Comparison of ENCODE assay signal across 22 cellular contexts in genomic region chr17:39508987-39509386, GRCh38. TPM values are rescaled to one million over a fixed set of nuclear protein-coding genes. Genes with fewer than 3 reads are reported as not detected.
DNase-seq lines count a peak whose midpoint lies in the region; ATAC-seq, FAIRE-seq and TF ChIP-seq lines count a peak whose summit lies in the region.
"Had no signal": no experiment of that assay in that cellular context is flagged by ENCODE, and none has a peak within 500 bp of the region (broad histone marks: within the 10 kb centered on the region; RNA-seq: fewer than 3 reads in every experiment).

No MANE protein-coding gene starts in this region.

- no peak for FAIRE-seq in A549 (lab: Jason Lieb, UNC)
- FAIRE-seq in endothelial cell of umbilical vein (lab: Jason Lieb, UNC) = peak; percentile 4
- FAIRE-seq: D721Med, GM12878, GM19239 had no signal

- H3K27me3 Mint-ChIP-seq in Calu3 (ENCODE audit: unreplicated experiment) (no peaks in the 10 kb centered on the region), WTC11 (ENCODE audit: low read depth) (no peaks in the 10 kb centered on the region)
- H3K27me3 Mint-ChIP-seq: B cell; CD4-positive, CD25-positive, alpha-beta regulatory T cell had no signal

- TF ChIP-seq POLR2A in A549 (IDR thresholded peaks at IDR 0.05; ENCODE audit: low read length) (no peak), endothelial cell of umbilical vein (IDR thresholded peaks at IDR 0.05; ENCODE audit: low read depth, low read length) (no peak)

- CTCF ChIA-PET in A549 (lab: Yijun Ruan, JAX) (interaction anchor here (0.6 to 2.2 kb wide), 5 partner anchors 9 to 227 kb away, joined by 3 to 7 read pairs (median 4); no protein-coding TSS in a partner anchor), Calu3 (lab: Charles Lee) (interaction anchor here (0.7 kb wide), 1 partner anchor 240 kb away, joined by 3 read pairs; no protein-coding TSS in a partner anchor), WTC11 (lab: Charles Lee) (no interaction called here), endothelial cell of umbilical vein (lab: Charles Lee) (no interaction called here)

- POLR2A ChIA-PET in A549 (lab: Yijun Ruan, JAX) (interaction anchor here (0.6 to 0.7 kb wide), 2 partner anchors 46 to 88 kb away, joined by 3 to 5 read pairs; no protein-coding TSS in a partner anchor), WTC11 (lab: Charles Lee) (interaction anchor here (0.8 kb wide), 1 partner anchor 24 kb away, joined by 13 read pairs; no protein-coding TSS in a partner anchor), endothelial cell of umbilical vein (lab: Charles Lee) (no interaction called here)

- no peaks in the 10 kb centered on the region for H3F3A ChIP-seq in MM.1S (ENCODE audit: insufficient read depth, low read length)

- TF ChIP-seq CTCF in A549 (IDR thresholded peaks at IDR 0.05) (no peak), Calu3 (IDR thresholded peaks at IDR 0.05; ENCODE audit: unreplicated experiment) (no peak), WTC11 (IDR thresholded peaks at IDR 0.05) (no peak), endothelial cell of umbilical vein (IDR thresholded peaks at IDR 0.05; ENCODE audit: extremely low read depth in 1 of 2, insufficient read depth in 1 of 2, low read depth in 1 of 2, low read length in 2 of 2) (no peak), MM.1S (IDR thresholded peaks at IDR 0.05; ENCODE audit: low read length) (no peak)

- DNase-seq in A549 (ENCODE audit: low read depth in 1 of 2, low spot score in 1 of 2) (no peak), Calu3 (peak; percentile 1), WTC11 (ENCODE audit: low spot score) (no peak), endothelial cell of umbilical vein (ENCODE audit: low read depth, low spot score) (no peak), HuH-7.5 (ENCODE audit: low spot score) (no peak), MM.1S (no peak), NCI-H524 treated with DMSO at 0.1 percent for 48 hours (lab: John Stamatoyannopoulos, UW) (no peak)
- DNase-seq: Caco-2; CD4-positive, CD25-positive, alpha-beta regulatory T cell; CD8-positive, alpha-beta T cell; DMS 273 treated with DMSO at 0.1 percent for 48 hours; DMS79; EL; GDM1 had no signal

- H3K9ac ChIP-seq in endothelial cell of umbilical vein (replicated peaks; ENCODE audit: extremely low read depth, insufficient read depth, low read length) (no peak overlapping the region), MM.1S (ENCODE audit: low read length) (no peak overlapping the region)
- H3K9ac ChIP-seq: BLaER1 had no signal

- no peaks in the 10 kb centered on the region for H3K9me1 ChIP-seq in endothelial cell of umbilical vein (replicated peaks; ENCODE audit: control insufficient read depth, extremely low read depth, insufficient read depth, low read length)

- no peaks in the 10 kb centered on the region for H3K9me3 ChIP-seq in A549
- no peaks in the 10 kb centered on the region for H3K9me3 ChIP-seq in endothelial cell of umbilical vein (replicated peaks; ENCODE audit: control insufficient read depth, insufficient read depth, low read length)
- H3K9me3 ChIP-seq in MM.1S (replicated peaks; ENCODE audit: insufficient read depth, low read length) = no peaks in the 10 kb centered on the region
- H3K9me3 ChIP-seq: BLaER1, Caco-2, HAP-1 had no signal

- H3K4me3 Mint-ChIP-seq in Calu3 (ENCODE audit: low read depth, unreplicated experiment) (no peak overlapping the region), WTC11 (no peak overlapping the region)
- H3K4me3 Mint-ChIP-seq: B cell; CD4-positive, CD25-positive, alpha-beta regulatory T cell; CD8-positive, alpha-beta T cell; GM23338 had no signal

- intact Hi-C loops in Calu3 (cut with micrococcal nuclease; ENCODE audit: unreplicated experiment) = no loop called here
- intact Hi-C loops in endothelial cell of umbilical vein (cut with micrococcal nuclease) = no loop called here

- 87% methylated on average over 2 of the region's 2 CpGs for WGBS in A549 (ENCODE audit: missing lambda C conversion rate)

- no peak overlapping the region for H3K27ac Mint-ChIP-seq in Calu3 (ENCODE audit: unreplicated experiment)
- no peak overlapping the region for H3K27ac Mint-ChIP-seq in WTC11
- H3K27ac Mint-ChIP-seq: B cell; CD8-positive, alpha-beta T cell; GM23338 had no signal

- TF ChIP-seq RAD21 in A549 (conservative IDR thresholded peaks at IDR 0.05 in 1 of 2, IDR thresholded peaks at IDR 0.05 in 1 of 2) = no peak

- H3K79me2 ChIP-seq in endothelial cell of umbilical vein (ENCODE audit: control insufficient read depth, insufficient read depth, low read length) = no peaks in the 10 kb centered on the region
- H3K79me2 ChIP-seq in MM.1S (ENCODE audit: low read length) = peaks cover 8% of the 10 kb centered on the region

- H4K20me1 ChIP-seq in endothelial cell of umbilical vein (replicated peaks; ENCODE audit: control insufficient read depth, extremely low read depth, insufficient read depth, low read length) (no peaks in the 10 kb centered on the region), MM.1S (ENCODE audit: insufficient read depth, low read length) (no peaks in the 10 kb centered on the region)

- H3K4me3 ChIP-seq in A549 (no peak overlapping the region), endothelial cell of umbilical vein (replicated peaks in 1 of 3; ENCODE audit: insufficient read depth in 1 of 3, low read depth in 1 of 3, low read length in 3 of 3) (no peak overlapping the region), MM.1S (ENCODE audit: low read length) (no peak overlapping the region)
- H3K4me3 ChIP-seq: BLaER1, GM12878, GM23338, HAP-1 had no signal

- H3K27me3 ChIP-seq in endothelial cell of umbilical vein (ENCODE audit: control insufficient read depth in 2 of 2, insufficient read depth in 2 of 2, low read length in 2 of 2) (no peaks in the 10 kb centered on the region), MM.1S (replicated peaks; ENCODE audit: insufficient read depth, low read length) (no peaks in the 10 kb centered on the region)
- H3K27me3 ChIP-seq: BLaER1 had no signal

- ATAC-seq in A549 = no peak
- no peak for ATAC-seq in WTC11
- ATAC-seq: CD8-positive, alpha-beta T cell; GM12878; GM23338 had no signal

- H3K9me3 Mint-ChIP-seq in Calu3 (ENCODE audit: low read depth, unreplicated experiment) (no peaks in the 10 kb centered on the region), WTC11 (peaks cover 9% of the 10 kb centered on the region)
- H3K9me3 Mint-ChIP-seq: CD8-positive, alpha-beta T cell had no signal

- dilution Hi-C loops in endothelial cell of umbilical vein (cut with MboI; ENCODE audit: extremely low pct_ligation_motif_present, low sequenced_read_pairs) = no loop called here

- no peak for TF ChIP-seq EP300 in A549 (IDR thresholded peaks at IDR 0.05)

- BruUV-seq in Calu3 (replicated peaks; lab: Mats Ljungman, UMichigan) (no TSS peak), endothelial cell of umbilical vein (replicated peaks; lab: Mats Ljungman, UMichigan) (no TSS peak)

- H3K36me3 Mint-ChIP-seq in Calu3 (ENCODE audit: insufficient read depth, unreplicated experiment) (peaks cover 81% of the 10 kb centered on the region), WTC11 (peaks cover 68% of the 10 kb centered on the region)

- H3K36me3 ChIP-seq in endothelial cell of umbilical vein (ENCODE audit: control insufficient read depth in 2 of 2, extremely low read depth in 1 of 2, insufficient read depth in 2 of 2, low read length in 2 of 2) = peaks cover 12 to 17% of the 10 kb centered on the region in 2 experiments
- peaks cover 7% of the 10 kb centered on the region; the same call in 1 of the 2 replicates for H3K36me3 ChIP-seq in MM.1S (replicated peaks; ENCODE audit: insufficient read depth, low read length)

- H2AFZ ChIP-seq in endothelial cell of umbilical vein (ENCODE audit: low read depth, low read length) (no peak overlapping the region), MM.1S (ENCODE audit: low read length) (no peak overlapping the region)
- H2AFZ ChIP-seq: GM23338 had no signal

- H3K4me1 Mint-ChIP-seq in Calu3 (ENCODE audit: low read depth, unreplicated experiment) (no peaks in the 10 kb centered on the region), WTC11 (no peaks in the 10 kb centered on the region)
- H3K4me1 Mint-ChIP-seq: B cell, GM23338 had no signal

- H3K27ac ChIP-seq in A549 (no peak overlapping the region), endothelial cell of umbilical vein (ENCODE audit: insufficient read depth, low read depth, low read length) (no peak overlapping the region), MM.1S (ENCODE audit: low read length) (no peak overlapping the region)
- H3K27ac ChIP-seq: BLaER1, C4-2B had no signal

- H3K4me1 ChIP-seq in A549 (no peaks in the 10 kb centered on the region), endothelial cell of umbilical vein (ENCODE audit: control insufficient read depth, extremely low read depth, insufficient read depth, low read length) (no peaks in the 10 kb centered on the region), MM.1S (ENCODE audit: low read length) (no peaks in the 10 kb centered on the region)
- H3K4me1 ChIP-seq: BLaER1, Caco-2 had no signal

- H3K4me2 ChIP-seq in A549 (no peak overlapping the region), endothelial cell of umbilical vein (ENCODE audit: insufficient read depth, low read length) (no peak overlapping the region), MM.1S (ENCODE audit: low read depth, low read length) (no peak overlapping the region)
- H3K4me2 ChIP-seq: BLaER1, GM23338 had no signal

- H3K9me2 ChIP-seq in MM.1S (replicated peaks; ENCODE audit: insufficient read depth, low read length) = no peaks in the 10 kb centered on the region

RNA-seq across cellular contexts. Expression of gene CDK12, which starts 47.7 kb away (rescaled TPM):
- 42.1 and 47.3 TPM in 2 replicates for polyA plus RNA-seq in A549 (2011; rRNA removed)
- polyA plus RNA-seq in A549 (2012; cell fraction: cytosol; rRNA removed) = 13.7 and 17.8 TPM in 2 replicates
- 22.0 and 28.6 TPM in 2 replicates for polyA plus RNA-seq in A549 (2012; cell fraction: nucleus; rRNA removed)
- 36.7 to 40.0 TPM (median 37.8 TPM) in 3 replicates for polyA plus RNA-seq in A549 (2017; fragmentation: RNase III; extraction: RNeasy Plus Mini Kit Qiagen cat#74134 plus additional on column Dnase treatment)
- 87.2 and 94.7 TPM in 2 replicates for polyA minus RNA-seq in A549 (2011; rRNA and poly(A)+ RNA removed)
- 321 and 329 TPM in 2 replicates for total RNA-seq in Calu3 (2022)
- 58.4 to 61.6 TPM (median 59.5 TPM) in 3 replicates for total RNA-seq in WTC11 (2021)
- 53.9 and 55.4 TPM in 2 replicates for total RNA-seq in endothelial cell of umbilical vein
- polyA plus RNA-seq in endothelial cell of umbilical vein = 14.2 and 14.6 TPM in 2 replicates
- polyA plus RNA-seq in endothelial cell of umbilical vein (2011; cell fraction: cytosol; rRNA removed) = 12.6 and 13.0 TPM in 2 replicates
- 54.8 and 58.3 TPM in 2 replicates for polyA plus RNA-seq in endothelial cell of umbilical vein (2011; cell fraction: nucleus; rRNA removed)
- polyA plus RNA-seq in endothelial cell of umbilical vein (2012) = 25.7 and 34.9 TPM in 2 replicates
- polyA minus RNA-seq in endothelial cell of umbilical vein = 60.0 and 76.1 TPM in 2 replicates
- 47.3 TPM for polyA minus RNA-seq in endothelial cell of umbilical vein (2011; cell fraction: cytosol; rRNA and poly(A)+ RNA removed)
- 75.0 and 103 TPM in 2 replicates for polyA minus RNA-seq in endothelial cell of umbilical vein (2011; cell fraction: nucleus; rRNA and poly(A)+ RNA removed)

RNA-seq across cellular contexts. Expression of gene MED1, which starts 57.9 kb away (rescaled TPM):
- polyA plus RNA-seq in A549 (2011; rRNA removed) (74.9 and 76.2 TPM in 2 replicates), A549 (2017; fragmentation: RNase III; extraction: RNeasy Plus Mini Kit Qiagen cat#74134 plus additional on column Dnase treatment) (33.8 to 37.0 TPM (median 34.7 TPM) in 3 replicates), endothelial cell of umbilical vein (18.2 and 19.8 TPM in 2 replicates)
- polyA plus RNA-seq in A549 (2012; cell fraction: cytosol; rRNA removed) = 12.7 and 16.2 TPM in 2 replicates
- polyA plus RNA-seq in A549 (2012; cell fraction: nucleus; rRNA removed) = 9.9 and 10.6 TPM in 2 replicates
- polyA minus RNA-seq in A549 (2011; rRNA and poly(A)+ RNA removed) = 59.6 and 63.1 TPM in 2 replicates
- total RNA-seq in Calu3 (2022) (227 and 230 TPM in 2 replicates), WTC11 (2021) (47.0 to 50.4 TPM (median 47.9 TPM) in 3 replicates), endothelial cell of umbilical vein (39.8 and 46.2 TPM in 2 replicates)
- 21.1 and 21.3 TPM in 2 replicates for polyA plus RNA-seq in endothelial cell of umbilical vein (2011; cell fraction: cytosol; rRNA removed)
- 29.2 and 33.3 TPM in 2 replicates for polyA plus RNA-seq in endothelial cell of umbilical vein (2011; cell fraction: nucleus; rRNA removed)
- 32.3 and 39.3 TPM in 2 replicates for polyA plus RNA-seq in endothelial cell of umbilical vein (2012)
- 44.2 and 50.2 TPM in 2 replicates for polyA minus RNA-seq in endothelial cell of umbilical vein
- 32.2 TPM for polyA minus RNA-seq in endothelial cell of umbilical vein (2011; cell fraction: cytosol; rRNA and poly(A)+ RNA removed)
- polyA minus RNA-seq in endothelial cell of umbilical vein (2011; cell fraction: nucleus; rRNA and poly(A)+ RNA removed) = 33.3 and 49.1 TPM in 2 replicates

Comparison
In these comparisons a context has a peak if more than half of its experiments do, and no peak if none do; other contexts are left out.
1. CTCF ChIA-PET loops: an anchor here in A549 (0.6 to 2.2 kb wide) and Calu3 (0.7 kb wide); none called in WTC11 and endothelial cell of umbilical vein.